In genomic region chr10:65571011-65571570, GRCh38 we compare ENCODE assay signal across 8 cellular contexts.
DNase-seq lines count a peak whose midpoint lies in the region; ATAC-seq, FAIRE-seq and TF ChIP-seq lines count a peak whose summit lies in the region.

No MANE protein-coding gene starts in this region.

- H3K27ac ChIP-seq in HEK293 (ENCODE audit: extremely low read depth, low read depth, low read length) (peak overlapping the region; percentile 62), Peyer's patch (peak overlapping the region in 2 of 4 donors; percentile 2 to 5), heart left ventricle (peak overlapping the region in 5 of 12 donors; percentile 5 to 70 (median 46)), small intestine (ENCODE audit: low read depth in 1 of 2, low read length in 1 of 2) (peak overlapping the region in 1 of 2 donors; percentile 8)

- ATAC-seq in heart left ventricle: peak in 1 of 4 donors; percentile 47

- TF ChIP-seq POLR2A in Peyer's patch (IDR thresholded peaks at IDR 0.05) (no peak), heart left ventricle (IDR thresholded peaks at IDR 0.05) (no peak)

- FAIRE-seq in small intestine (lab: Jason Lieb, UNC): no peak

- TF ChIP-seq CTCF in HEK293 (tag by site-specific recombination; IDR thresholded peaks at IDR 0.05) (no peak), Peyer's patch (IDR thresholded peaks at IDR 0.05) (no peak), heart left ventricle (IDR thresholded peaks at IDR 0.05) (no peak)

- DNase-seq in Peyer's patch: no peak
- no peak for DNase-seq in heart left ventricle
- DNase-seq in small intestine: peak; percentile 43
- DNase-seq in AML-193 (lab: John Stamatoyannopoulos, UW): no peak
- DNase-seq in stimulated activated CD4-positive, alpha-beta T cell treated with anti-CD3 and anti-CD28 coated beads, Interleukin-12 subunit alpha, Interleukin-12 subunit beta, amount 100 ng/mL, for 4 hours: no peak
- no peak for DNase-seq in activated CD4-positive, alpha-beta T cell treated with anti-CD3 and anti-CD28 coated beads, Interleukin-2, amount 50 U/mL, for 4 hours
- no peak for DNase-seq in DMS79 (lab: John Stamatoyannopoulos, UW)

- intact Hi-C loops in heart left ventricle (cut with DNase I): no loop called here

- H3K36me3 ChIP-seq in HEK293 (ENCODE audit: control insufficient read depth in 2 of 2, insufficient read depth in 1 of 2, low read length in 2 of 2) (peaks cover 5 to 18% of the 10 kb centered on the region in 2 experiments), Peyer's patch (no peaks in the 10 kb centered on the region), heart left ventricle (no peaks in the 10 kb centered on the region), small intestine (ENCODE audit: control insufficient read depth in 2 of 2, insufficient read depth in 2 of 2, low read length in 2 of 2) (no peaks in the 10 kb centered on the region)

- CTCF ChIA-PET in HEK293 (lab: Yijun Ruan, JAX): no interaction called here

- H3K27me3 ChIP-seq in Peyer's patch (no peaks in the 10 kb centered on the region), heart left ventricle (no peaks in the 10 kb centered on the region), small intestine (ENCODE audit: control insufficient read depth in 2 of 2, insufficient read depth in 2 of 2, low read length in 2 of 2) (no peaks in the 10 kb centered on the region)

- POLR2A ChIA-PET in HEK293 (lab: Yijun Ruan, JAX): no interaction called here

- H3K9me3 ChIP-seq in HEK293 (ENCODE audit: control insufficient read depth, insufficient read depth, low read depth, low read length): no peaks in the 10 kb centered on the region
- no peaks in the 10 kb centered on the region for H3K9me3 ChIP-seq in Peyer's patch
- H3K9me3 ChIP-seq in heart left ventricle: no peaks in the 10 kb centered on the region
- no peaks in the 10 kb centered on the region for H3K9me3 ChIP-seq in small intestine (ENCODE audit: control insufficient read depth, low read depth)

- H3K4me1 ChIP-seq in HEK293 (ENCODE audit: control insufficient read depth, insufficient read depth, low read length) (no peaks in the 10 kb centered on the region), Peyer's patch (no peaks in the 10 kb centered on the region), heart left ventricle (peaks cover 0 to 5% (median 0%) of the 10 kb centered on the region in 12 donors), small intestine (ENCODE audit: control insufficient read depth in 2 of 2, insufficient read depth in 1 of 2, low read depth in 1 of 2, low read length in 1 of 2) (no peaks in the 10 kb centered on the region)

- WGBS in heart left ventricle, 4 donors: 5 to 22% (median 6%) methylated on average over 5 of the region's 5 CpGs
- WGBS in small intestine, 3 donors: 2 to 8% (median 6%) methylated on average over 5 of the region's 5 CpGs

- peak overlapping the region; percentile 78 for H3K4me3 ChIP-seq in HEK293 (ENCODE audit: low read depth, low read length)
- H3K4me3 ChIP-seq in Peyer's patch: peak overlapping the region; percentile 4 to 60 (median 44)
- peak overlapping the region; percentile 4 to 63 (median 59) for H3K4me3 ChIP-seq in heart left ventricle
- peak overlapping the region in 1 of 2 donors; percentile 48 for H3K4me3 ChIP-seq in small intestine (ENCODE audit: low read depth in 1 of 2, low read length in 2 of 2)

TF ChIP-seq in HEK293, 187 proteins besides CTCF, POLR2A, EP300 and RAD21:
- TF ChIP-seq YY1 (tag by site-specific recombination; IDR thresholded peaks at IDR 0.05) (no peak), ZNF335 (tag by site-specific recombination; conservative IDR thresholded peaks at IDR 0.05) (peak; percentile 74), TRIM28 (IDR thresholded peaks at IDR 0.05; ENCODE audit: borderline replicate concordance, low read length) (no peak), ZNF701 (tag by site-specific recombination; IDR thresholded peaks at IDR 0.05) (no peak), ZNF362 (tag by site-specific recombination; IDR thresholded peaks at IDR 0.05) (peak; percentile 66; the same call in 1 of the 2 replicates), PRDM4 (tag by site-specific recombination; IDR thresholded peaks at IDR 0.05) (no peak)
